Comparison of ENCODE assay signal across 31 cellular contexts in genomic region chr2:121245913-121246312, GRCh38. TPM values are rescaled to one million over a fixed set of nuclear protein-coding genes. Genes with fewer than 3 reads are reported as not detected.
"Had no signal": no experiment of that assay in that cellular context is flagged by ENCODE, and none has a peak within 500 bp of the region (broad histone marks: within the 10 kb centered on the region; RNA-seq: fewer than 3 reads in every experiment).

No MANE protein-coding gene starts in this region.

- H3K4me1 ChIP-seq: esophagus squamous epithelium, left ventricle myocardium inferior, parathyroid adenoma, right atrium auricular region, testis, vagina had no signal

- H3K4me3 Mint-ChIP-seq: activated CD4-positive, alpha-beta memory T cell treated with anti-CD3 and anti-CD28 coated beads for 36 hours; activated CD4-positive, alpha-beta T cell treated with anti-CD3 and anti-CD28 coated beads, Interleukin-2, amount 10 ng/mL, durations not matched to agents 24 days and 14 days; activated naive CD4-positive, alpha-beta T cell treated with anti-CD3 and anti-CD28 coated beads, Interleukin-2, amount 50 U/mL, for 24 hours; activated T-cell treated with anti-CD3 and anti-CD28 coated beads, Interleukin-2, amount 50 U/mL, for 24 hours; mesothelial cell of epicardium; naive B cell; neural crest cell; T-helper 17 cell; type B pancreatic cell had no signal

- H3K9me3 Mint-ChIP-seq: activated CD4-positive, alpha-beta memory T cell treated with anti-CD3 and anti-CD28 coated beads for 36 hours; activated CD4-positive, alpha-beta T cell treated with anti-CD3 and anti-CD28 coated beads, Interleukin-2, amount 10 ng/mL, durations not matched to agents 24 days and 14 days; activated naive CD4-positive, alpha-beta T cell treated with anti-CD3 and anti-CD28 coated beads, Interleukin-2, amount 50 U/mL, for 24 hours; activated T-cell treated with anti-CD3 and anti-CD28 coated beads, Interleukin-2, amount 50 U/mL, for 24 hours; mesothelial cell of epicardium; naive B cell; neural crest cell; type B pancreatic cell had no signal

- DNase-seq: activated CD4-positive, alpha-beta memory T cell treated with anti-CD3 and anti-CD28 coated beads for 36 hours; activated CD4-positive, alpha-beta T cell treated with anti-CD3 and anti-CD28 coated beads, Interleukin-2, amount 10 ng/mL, durations not matched to agents 24 days and 14 days; activated CD4-positive, CD25-positive, alpha-beta regulatory T cell treated with anti-CD3 and anti-CD28 coated beads, Interleukin-2, amount 50 U/mL, for 72 hours; activated CD8-positive, alpha-beta memory T cell treated with anti-CD3 and anti-CD28 coated beads, Interleukin-2, amount 50 U/mL, for 4 hours; activated T-cell treated with anti-CD3 and anti-CD28 coated beads, Interleukin-2, amount 50 U/mL, for 24 hours; dermis blood vessel endothelial cell; effector CD4-positive, alpha-beta T cell; esophagus squamous epithelium; left ventricle myocardium inferior; naive B cell; nucleus accumbens; stimulated activated CD4-positive, alpha-beta T cell treated with anti-CD3 and anti-CD28 coated beads, Interleukin-12 subunit alpha, Interleukin-12 subunit beta, amount 100 ng/mL, for 4 hours; stimulated activated CD4-positive, alpha-beta T cell treated with anti-CD3 and anti-CD28 coated beads, Interleukin-4, amount 100 ng/mL, for 1 hour; stimulated activated naive CD8-positive, alpha-beta T cell treated with anti-CD3 and anti-CD28 coated beads, Interleukin-15, Interleukin-2, amounts not matched to agents 100 U/mL and 50 U/mL, for 24 hours; T-helper 17 cell; T1000; testis; WERI-Rb-1 had no signal

- H3K27ac ChIP-seq: epithelial cell of prostate, esophagus squamous epithelium, left ventricle myocardium inferior, parathyroid adenoma, right atrium auricular region, testis, vagina, WERI-Rb-1 had no signal

- H3K27ac Mint-ChIP-seq: activated CD4-positive, alpha-beta memory T cell treated with anti-CD3 and anti-CD28 coated beads for 36 hours; activated CD4-positive, alpha-beta T cell treated with anti-CD3 and anti-CD28 coated beads, Interleukin-2, amount 10 ng/mL, durations not matched to agents 24 days and 14 days; activated naive CD4-positive, alpha-beta T cell treated with anti-CD3 and anti-CD28 coated beads, Interleukin-2, amount 50 U/mL, for 24 hours; activated T-cell treated with anti-CD3 and anti-CD28 coated beads, Interleukin-2, amount 50 U/mL, for 24 hours; mesothelial cell of epicardium; naive B cell; T-helper 17 cell; type B pancreatic cell had no signal

- H3K79me2 ChIP-seq: parathyroid adenoma had no signal

- H3K36me3 ChIP-seq: left ventricle myocardium inferior, right atrium auricular region, vagina had no signal

- H2AFZ ChIP-seq: parathyroid adenoma had no signal

- H3K9me3 ChIP-seq: esophagus squamous epithelium, left ventricle myocardium inferior, right atrium auricular region, testis, vagina had no signal

- FAIRE-seq: colon, endometrium, frontal cortex had no signal

- ATAC-seq: stimulated activated naive CD8-positive, alpha-beta T cell treated with anti-CD3 and anti-CD28 coated beads, Interleukin-15, Interleukin-2, amounts not matched to agents 100 U/mL and 50 U/mL, for 24 hours; T-helper 17 cell had no signal

- H3K27me3 ChIP-seq: esophagus squamous epithelium, right atrium auricular region, testis, vagina had no signal

- H3K4me1 Mint-ChIP-seq: activated CD4-positive, alpha-beta T cell treated with anti-CD3 and anti-CD28 coated beads, Interleukin-2, amount 10 ng/mL, durations not matched to agents 24 days and 14 days; activated naive CD4-positive, alpha-beta T cell treated with anti-CD3 and anti-CD28 coated beads, Interleukin-2, amount 50 U/mL, for 24 hours; naive B cell; neural crest cell; T-helper 17 cell had no signal

- H3K9ac ChIP-seq: parathyroid adenoma had no signal

- H3K27me3 Mint-ChIP-seq: activated CD4-positive, alpha-beta memory T cell treated with anti-CD3 and anti-CD28 coated beads for 36 hours; activated CD4-positive, alpha-beta T cell treated with anti-CD3 and anti-CD28 coated beads, Interleukin-2, amount 10 ng/mL, durations not matched to agents 24 days and 14 days; activated naive CD4-positive, alpha-beta T cell treated with anti-CD3 and anti-CD28 coated beads, Interleukin-2, amount 50 U/mL, for 24 hours; activated T-cell treated with anti-CD3 and anti-CD28 coated beads, Interleukin-2, amount 50 U/mL, for 24 hours had no signal

- H3K36me3 Mint-ChIP-seq: activated CD4-positive, alpha-beta memory T cell treated with anti-CD3 and anti-CD28 coated beads for 36 hours; activated naive CD4-positive, alpha-beta T cell treated with anti-CD3 and anti-CD28 coated beads, Interleukin-2, amount 50 U/mL, for 24 hours; mesothelial cell of epicardium; naive B cell; type B pancreatic cell had no signal

- H3K4me3 ChIP-seq: esophagus squamous epithelium, left ventricle myocardium inferior, right atrium auricular region, testis, vagina had no signal

RNA-seq across cellular contexts. Expression of gene TFCP2L1, which starts 39.1 kb away (rescaled TPM):
- total RNA-seq: activated CD4-positive, alpha-beta T cell treated with anti-CD3 and anti-CD28 coated beads, Interleukin-2, amount 10 ng/mL, durations not matched to agents 24 days and 14 days; lung microvascular endothelial cell; neural crest cell; pulmonary artery endothelial cell had no signal
